ENCODE assay signal across 14 cellular contexts in the genomic region with DNA sequence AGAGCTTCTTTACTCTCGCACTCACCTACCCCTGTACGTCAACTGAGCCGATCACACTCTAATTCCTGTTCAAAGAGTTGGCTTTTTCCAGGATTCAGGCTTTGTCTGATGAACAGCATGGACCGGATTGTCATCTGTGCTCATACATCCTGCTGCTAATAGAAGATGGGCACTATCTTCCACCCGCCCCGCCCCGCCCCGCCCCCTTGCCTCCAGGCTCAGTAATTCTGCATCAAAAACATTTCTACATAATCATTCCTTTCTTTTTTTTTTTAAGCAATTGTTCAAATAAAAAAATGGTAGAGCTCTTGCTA. TPM values are rescaled to one million over a fixed set of nuclear protein-coding genes. Genes with fewer than 3 reads are reported as not detected.
DNase-seq lines count a peak whose midpoint lies in the region; ATAC-seq lines count a peak whose summit lies in the region.
"Had no signal": no experiment of that assay in that cellular context is flagged by ENCODE, and none has a peak within 500 bp of the region (broad histone marks: within the 10 kb centered on the region; RNA-seq: fewer than 3 reads in every experiment).

No MANE protein-coding gene starts in this region.

- peak overlapping the region in 2 of 3 donors; percentile 54 to 67 for H3K9ac ChIP-seq in skeletal muscle tissue (ENCODE audit: low read depth in 1 of 3, low read length in 3 of 3)

- peaks cover 0 to 4% of the 10 kb centered on the region in 2 donors for H3K9me3 Mint-ChIP-seq in activated T-cell treated with anti-CD3 and anti-CD28 coated beads, Interleukin-2, amount 50 U/mL, for 72 hours
- peaks cover 6% of the 10 kb centered on the region for H3K9me3 Mint-ChIP-seq in activated naive CD8-positive, alpha-beta T cell treated with anti-CD3 and anti-CD28 coated beads, Interleukin-2, amount 10 ng/mL, durations not matched to agents 7 days and 5 days

- no peak for ATAC-seq in activated T-cell treated with anti-CD3 and anti-CD28 coated beads, Interleukin-2, amount 50 U/mL, for 72 hours (replicated peaks in 1 of 2)
- ATAC-seq in activated naive CD8-positive, alpha-beta T cell treated with anti-CD3 and anti-CD28 coated beads, Interleukin-2, amount 10 ng/mL, durations not matched to agents 7 days and 5 days (ENCODE audit: low read depth) = no peak
- ATAC-seq: activated CD8-positive, alpha-beta memory T cell treated with anti-CD3 and anti-CD28 coated beads, Interleukin-2, amount 10 ng/mL, durations not matched to agents 7 days and 5 days had no signal

- peak overlapping the region; percentile 55 to 71 for H3K4me3 Mint-ChIP-seq in activated T-cell treated with anti-CD3 and anti-CD28 coated beads, Interleukin-2, amount 50 U/mL, for 72 hours
- H3K4me3 Mint-ChIP-seq in activated naive CD8-positive, alpha-beta T cell treated with anti-CD3 and anti-CD28 coated beads, Interleukin-2, amount 10 ng/mL, durations not matched to agents 7 days and 5 days = peak overlapping the region; percentile 66
- H3K4me3 Mint-ChIP-seq: activated CD8-positive, alpha-beta memory T cell treated with anti-CD3 and anti-CD28 coated beads, Interleukin-2, amount 10 ng/mL, durations not matched to agents 7 days and 5 days; IgD-negative memory B cell had no signal

- H3K36me3 ChIP-seq in skeletal muscle tissue (ENCODE audit: control insufficient read depth in 3 of 3, insufficient read depth in 3 of 3, low read length in 3 of 3) = no peaks in the 10 kb centered on the region
- H3K36me3 ChIP-seq: stomach had no signal

- DNase-seq in activated T-cell treated with anti-CD3 and anti-CD28 coated beads, Interleukin-2, amount 50 U/mL, for 72 hours = no peak
- DNase-seq in activated T-cell treated with anti-CD3 and anti-CD28 coated beads, Interleukin-2, amount 50 U/mL, for 1 hour = no peak
- DNase-seq in activated naive CD8-positive, alpha-beta T cell treated with anti-CD3 and anti-CD28 coated beads, Interleukin-2, amount 10 ng/mL, durations not matched to agents 7 days and 5 days = no peak
- peak; percentile 31 for DNase-seq in foreskin melanocyte
- DNase-seq in islet precursor cell = no peak
- no peak for DNase-seq in SHP77 treated with DMSO at 0.1 percent for 48 hours (lab: John Stamatoyannopoulos, UW)
- DNase-seq in ecto neural progenitor cell (ENCODE audit: low spot score) = no peak
- DNase-seq: activated CD8-positive, alpha-beta memory T cell treated with anti-CD3 and anti-CD28 coated beads, Interleukin-2, amount 10 ng/mL, durations not matched to agents 7 days and 5 days had no signal

- peak overlapping the region; percentile 55 to 68 (median 64) for H3K4me3 ChIP-seq in skeletal muscle tissue (ENCODE audit: low read length in 3 of 3)
- H3K4me3 ChIP-seq: stomach had no signal

- H3K27ac Mint-ChIP-seq in activated T-cell treated with anti-CD3 and anti-CD28 coated beads, Interleukin-2, amount 50 U/mL, for 72 hours = no peak overlapping the region
- H3K27ac Mint-ChIP-seq in activated naive CD8-positive, alpha-beta T cell treated with anti-CD3 and anti-CD28 coated beads, Interleukin-2, amount 10 ng/mL, durations not matched to agents 7 days and 5 days = no peak overlapping the region
- H3K27ac Mint-ChIP-seq: activated CD8-positive, alpha-beta memory T cell treated with anti-CD3 and anti-CD28 coated beads, Interleukin-2, amount 10 ng/mL, durations not matched to agents 7 days and 5 days; IgD-negative memory B cell had no signal

- peaks cover 4% of the 10 kb centered on the region in 2 donors for H3K36me3 Mint-ChIP-seq in activated T-cell treated with anti-CD3 and anti-CD28 coated beads, Interleukin-2, amount 50 U/mL, for 72 hours (ENCODE audit: insufficient read depth in 2 of 2)
- peaks cover 4% of the 10 kb centered on the region for H3K36me3 Mint-ChIP-seq in activated naive CD8-positive, alpha-beta T cell treated with anti-CD3 and anti-CD28 coated beads, Interleukin-2, amount 10 ng/mL, durations not matched to agents 7 days and 5 days
- H3K36me3 Mint-ChIP-seq: IgD-negative memory B cell had no signal

- H3K27me3 ChIP-seq in skeletal muscle tissue (ENCODE audit: control insufficient read depth in 3 of 3, insufficient read depth in 3 of 3, low read length in 3 of 3) = no peaks in the 10 kb centered on the region

- H3K4me1 ChIP-seq in skeletal muscle tissue (ENCODE audit: control insufficient read depth in 3 of 3, insufficient read depth in 3 of 3, low read length in 3 of 3) = peaks cover 4 to 9% (median 8%) of the 10 kb centered on the region in 3 donors

- peaks cover 47% of the 10 kb centered on the region for H3K27me3 Mint-ChIP-seq in activated T-cell treated with anti-CD3 and anti-CD28 coated beads, Interleukin-2, amount 50 U/mL, for 72 hours (ENCODE audit: low read depth)
- peaks cover 37% of the 10 kb centered on the region for H3K27me3 Mint-ChIP-seq in activated naive CD8-positive, alpha-beta T cell treated with anti-CD3 and anti-CD28 coated beads, Interleukin-2, amount 10 ng/mL, durations not matched to agents 7 days and 5 days

- H3K9me3 ChIP-seq in skeletal muscle tissue (ENCODE audit: control insufficient read depth in 3 of 3, low read length in 3 of 3) = peaks cover 0 to 5% (median 2%) of the 10 kb centered on the region in 3 donors

- POLR2A ChIA-PET in activated naive CD8-positive, alpha-beta T cell treated with anti-CD3 and anti-CD28 coated beads, Interleukin-2, amount 10 ng/mL, durations not matched to agents 7 days and 5 days (lab: Charles Lee) = no interaction called here

- peaks cover 14% of the 10 kb centered on the region for H3K4me1 Mint-ChIP-seq in activated T-cell treated with anti-CD3 and anti-CD28 coated beads, Interleukin-2, amount 50 U/mL, for 72 hours (ENCODE audit: low read depth)
- peaks cover 11% of the 10 kb centered on the region for H3K4me1 Mint-ChIP-seq in activated naive CD8-positive, alpha-beta T cell treated with anti-CD3 and anti-CD28 coated beads, Interleukin-2, amount 10 ng/mL, durations not matched to agents 7 days and 5 days

- no peak overlapping the region for H3K27ac ChIP-seq in skeletal muscle tissue (ENCODE audit: low read depth, low read length)
- H3K27ac ChIP-seq: stomach had no signal

RNA-seq across cellular contexts. Expression of gene G6PC2, which starts 12.0 kb away (rescaled TPM):
- not detected for total RNA-seq in activated T-cell treated with anti-CD3 and anti-CD28 coated beads, Interleukin-2, amount 50 U/mL, for 72 hours
- total RNA-seq in activated naive CD8-positive, alpha-beta T cell treated with anti-CD3 and anti-CD28 coated beads, Interleukin-2, amount 10 ng/mL, durations not matched to agents 7 days and 5 days = not detected
- total RNA-seq in skeletal muscle tissue = 1.0 TPM
- total RNA-seq: activated CD8-positive, alpha-beta memory T cell treated with anti-CD3 and anti-CD28 coated beads, Interleukin-2, amount 10 ng/mL, durations not matched to agents 7 days and 5 days; dermis microvascular lymphatic vessel endothelial cell; left cardiac atrium; SK-MEL-5 had no signal

RNA-seq across cellular contexts. Expression of gene SPC25, which starts 22.9 kb away (rescaled TPM):
- 10 to 100 TPM; 23.7 to 25.2 TPM for total RNA-seq in activated T-cell treated with anti-CD3 and anti-CD28 coated beads, Interleukin-2, amount 50 U/mL, for 72 hours
- total RNA-seq in activated naive CD8-positive, alpha-beta T cell treated with anti-CD3 and anti-CD28 coated beads, Interleukin-2, amount 10 ng/mL, durations not matched to agents 7 days and 5 days = 10 to 100 TPM; 35.6 to 40.0 TPM
- total RNA-seq in skeletal muscle tissue = 3.7 TPM
